ENCODE assay signal across 25 cellular contexts in genomic region chr6:38510205-38510604, GRCh38.
DNase-seq lines count a peak whose midpoint lies in the region; ATAC-seq and TF ChIP-seq lines count a peak whose summit lies in the region.
"Had no signal": no experiment of that assay in that cellular context is flagged by ENCODE, and none has a peak within 500 bp of the region (broad histone marks: within the 10 kb centered on the region; RNA-seq: fewer than 3 reads in every experiment).

No MANE protein-coding gene starts in this region.

- H3K4me1 ChIP-seq in SK-N-SH (ENCODE audit: control insufficient read depth in 1 of 2, insufficient read depth in 2 of 2, low read depth in 1 of 2, low read length in 1 of 2) (peaks cover 3 to 17% of the 10 kb centered on the region in 2 experiments; a peak in 3 of 4 replicates), adipocyte (ENCODE audit: control insufficient read depth, insufficient read depth, low read length) (peaks cover 26% of the 10 kb centered on the region), hepatocyte (ENCODE audit: insufficient read depth) (peaks cover 16% of the 10 kb centered on the region), smooth muscle cell (ENCODE audit: low read depth) (peaks cover 23% of the 10 kb centered on the region), transverse colon (peaks cover 0 to 11% (median 4%) of the 10 kb centered on the region in 4 donors)
- H3K4me1 ChIP-seq: BLaER1, prostate gland had no signal

- in situ Hi-C loops in transverse colon (cut with MboI; ENCODE audit: low pct_ligation_motif_present in 1 of 4, low pct_unique_long_range_greater_than_20kb in 1 of 4, low sequenced_read_pairs in 3 of 4) = no loop called here

- WGBS in SK-N-SH (ENCODE audit: low lambda C conversion rate) = 91% methylated on average over 1 of the region's 1 CpG
- whole genome bisulfite sequencing in hepatocyte (ENCODE audit: low lambda C conversion rate, missing lambda C conversion rate) = 95% methylated on average over 1 of the region's 1 CpG
- 65% methylated on average over 1 of the region's 1 CpG for WGBS in smooth muscle cell (ENCODE audit: low lambda C conversion rate)
- 95 to 100% methylated on average over 1 of the region's 1 CpG for WGBS in transverse colon (ENCODE audit: low coverage in 1 of 2), 2 donors

- TF ChIP-seq EP300 in SK-N-SH (IDR thresholded peaks at IDR 0.05; ENCODE audit: borderline replicate concordance in 1 of 2, low read depth in 1 of 2, low read length in 1 of 2) (no peak), transverse colon (IDR thresholded peaks at IDR 0.05; ENCODE audit: low read depth) (no peak)

- H3K9ac ChIP-seq in SK-N-SH (no peak overlapping the region), adipocyte (ENCODE audit: low read length) (no peak overlapping the region), smooth muscle cell (ENCODE audit: low read depth) (peak overlapping the region; percentile 60)
- H3K9ac ChIP-seq: BLaER1 had no signal

- POLR2A ChIA-PET in SK-N-SH (lab: Yijun Ruan, JAX) = no interaction called here

- H3K36me3 ChIP-seq in SK-N-SH (replicated peaks in 1 of 2; ENCODE audit: control insufficient read depth in 1 of 2, insufficient read depth in 2 of 2, low read length in 1 of 2) (no peaks in the 10 kb centered on the region), adipocyte (ENCODE audit: control insufficient read depth, insufficient read depth, low read length, severe bottlenecking) (no peaks in the 10 kb centered on the region), hepatocyte (replicated peaks; ENCODE audit: insufficient read depth, low read depth) (no peaks in the 10 kb centered on the region), smooth muscle cell (ENCODE audit: low read depth) (no peaks in the 10 kb centered on the region), transverse colon (no peaks in the 10 kb centered on the region)
- H3K36me3 ChIP-seq: BLaER1, prostate gland had no signal

- H3K4me3 ChIP-seq in SK-N-SH (ENCODE audit: low read depth in 2 of 2, low read length in 1 of 2) = no peak overlapping the region
- no peak overlapping the region for H3K4me3 ChIP-seq in adipocyte (ENCODE audit: low read length)
- H3K4me3 ChIP-seq in hepatocyte = no peak overlapping the region
- H3K4me3 ChIP-seq in smooth muscle cell = no peak overlapping the region
- H3K4me3 ChIP-seq in transverse colon = no peak overlapping the region
- H3K4me3 ChIP-seq: BLaER1, GM12878, prostate gland, testis had no signal

- DNase-seq in SK-N-SH = no peak
- peak; percentile 15 for DNase-seq in adipocyte (ENCODE audit: low read depth)
- DNase-seq in hepatocyte (ENCODE audit: low spot score) = no peak
- no peak for DNase-seq in smooth muscle cell (lab: John Stamatoyannopoulos, UW; ENCODE audit: unreplicated experiment)
- DNase-seq in transverse colon = no peak
- DNase-seq: activated CD4-positive, CD25-positive, alpha-beta regulatory T cell; activated CD8-positive, alpha-beta memory T cell treated with anti-CD3 and anti-CD28 coated beads for 24 hours; activated T-cell treated with anti-CD3 and anti-CD28 coated beads, Interleukin-2, amount 50 U/mL, for 72 hours; dermis blood vessel endothelial cell; GF-D8; glutamatergic neuron; GOT3; NCI-H1930; NCI-H510A treated with DMSO at 0.1 percent for 48 hours; nephron progenitor cell; SHP77; T-helper 17 cell; testis had no signal

- intact Hi-C loops in transverse colon (cut with DNase I; ENCODE audit: low total_unique reads) = no loop called here

- H3K4me2 ChIP-seq in SK-N-SH = no peak overlapping the region
- H3K4me2 ChIP-seq in hepatocyte = no peak overlapping the region
- H3K4me2 ChIP-seq in smooth muscle cell = peak overlapping the region; percentile 44
- H3K4me2 ChIP-seq: BLaER1 had no signal

- H2AFZ ChIP-seq in SK-N-SH (ENCODE audit: low read depth) = no peak overlapping the region
- H2AFZ ChIP-seq in hepatocyte = no peak overlapping the region
- no peak overlapping the region for H2AFZ ChIP-seq in smooth muscle cell (ENCODE audit: low read depth)

- H3K9me3 ChIP-seq in SK-N-SH (no peaks in the 10 kb centered on the region), adipocyte (ENCODE audit: control insufficient read depth, low read length) (no peaks in the 10 kb centered on the region), hepatocyte (ENCODE audit: low read depth) (no peaks in the 10 kb centered on the region), smooth muscle cell (replicated peaks; ENCODE audit: low read depth) (no peaks in the 10 kb centered on the region), transverse colon (no peaks in the 10 kb centered on the region)
- H3K9me3 ChIP-seq: BLaER1, prostate gland, testis had no signal

- H3K79me2 ChIP-seq in SK-N-SH (ENCODE audit: insufficient read depth) (no peaks in the 10 kb centered on the region), hepatocyte (no peaks in the 10 kb centered on the region), smooth muscle cell (ENCODE audit: low read depth) (no peaks in the 10 kb centered on the region)

- TF ChIP-seq CTCF in SK-N-SH (IDR thresholded peaks at IDR 0.05) = no peak
- TF ChIP-seq CTCF in hepatocyte (IDR thresholded peaks at IDR 0.05; ENCODE audit: poor library complexity) = no peak
- no peak for TF ChIP-seq CTCF in smooth muscle cell (IDR thresholded peaks at IDR 0.05; ENCODE audit: borderline replicate concordance, insufficient read depth, poor library complexity, severe bottlenecking)
- TF ChIP-seq CTCF in transverse colon (IDR thresholded peaks at IDR 0.05) = no peak

- H4K20me1 ChIP-seq in SK-N-SH (ENCODE audit: insufficient read depth) (no peaks in the 10 kb centered on the region), hepatocyte (ENCODE audit: insufficient read depth, poor library complexity, severe bottlenecking) (no peaks in the 10 kb centered on the region), smooth muscle cell (ENCODE audit: low read depth) (peaks cover 9% of the 10 kb centered on the region)
- H4K20me1 ChIP-seq: BLaER1 had no signal

- TF ChIP-seq RAD21 in SK-N-SH (IDR thresholded peaks at IDR 0.05; ENCODE audit: low read length) = no peak

- TF ChIP-seq POLR2A in transverse colon (IDR thresholded peaks at IDR 0.05) = no peak

- ATAC-seq in SK-N-SH treated with all-trans-retinoic acid at 6 μM for 48 hours = peak; percentile 40
- no peak for ATAC-seq in GM19328 (IDR thresholded peaks at IDR 0.05; ENCODE audit: unreplicated experiment)
- ATAC-seq in GM18861 (IDR thresholded peaks at IDR 0.05; ENCODE audit: unreplicated experiment) = no peak
- ATAC-seq: activated T-cell treated with anti-CD3 and anti-CD28 coated beads, Interleukin-2, amount 50 U/mL, for 72 hours; GM12878; T-helper 17 cell had no signal

- H3F3A ChIP-seq in SK-N-SH (replicated peaks; ENCODE audit: insufficient read depth) (peaks cover 10% of the 10 kb centered on the region), smooth muscle cell (ENCODE audit: low read depth) (no peaks in the 10 kb centered on the region)

- CTCF ChIA-PET in SK-N-SH (lab: Yijun Ruan, JAX) = interaction anchor here (0.8 to 1.6 kb wide), 3 partner anchors 9 to 818 kb away, joined by 3 to 8 read pairs (median 4); no protein-coding TSS in a partner anchor

- H3K27me3 ChIP-seq in SK-N-SH (ENCODE audit: insufficient read depth) = no peaks in the 10 kb centered on the region
- no peaks in the 10 kb centered on the region for H3K27me3 ChIP-seq in adipocyte (replicated peaks; ENCODE audit: control insufficient read depth, insufficient read depth, low read length)
- H3K27me3 ChIP-seq in hepatocyte = no peaks in the 10 kb centered on the region
- no peaks in the 10 kb centered on the region for H3K27me3 ChIP-seq in smooth muscle cell (ENCODE audit: low read depth)
- H3K27me3 ChIP-seq in transverse colon = no peaks in the 10 kb centered on the region
- H3K27me3 ChIP-seq: BLaER1, testis had no signal

- H3K9me2 ChIP-seq in SK-N-SH = no peaks in the 10 kb centered on the region
- no peaks in the 10 kb centered on the region for H3K9me2 ChIP-seq in hepatocyte (replicated peaks; ENCODE audit: insufficient read depth)

- no peak overlapping the region for H3K27ac ChIP-seq in SK-N-SH (ENCODE audit: low read depth in 2 of 2, low read length in 1 of 2)
- peak overlapping the region; percentile 5 for H3K27ac ChIP-seq in hepatocyte
- peak overlapping the region; percentile 89 for H3K27ac ChIP-seq in smooth muscle cell (ENCODE audit: low read depth)
- no peak overlapping the region for H3K27ac ChIP-seq in transverse colon
- H3K27ac ChIP-seq: 22Rv1, BLaER1, prostate gland, testis had no signal

TF ChIP-seq in SK-N-SH treated with all-trans-retinoic acid at 6 μM for 48 hours, 23 proteins besides CTCF, POLR2A, EP300 and RAD21 (continues in another document):
- no peak for TF ChIP-seq TOX (CRISPR knock-in tag; IDR thresholded peaks at IDR 0.05; ENCODE audit: borderline replicate concordance)
- TF ChIP-seq BACH2 (CRISPR knock-in tag; IDR thresholded peaks at IDR 0.05; ENCODE audit: borderline replicate concordance) = no peak
- no peak for TF ChIP-seq CREB5 (CRISPR knock-in tag; IDR thresholded peaks at IDR 0.05; ENCODE audit: low read depth)
- TF ChIP-seq SNAI2 (CRISPR knock-in tag; IDR thresholded peaks at IDR 0.05) = no peak

TF ChIP-seq in SK-N-SH, 30 proteins besides CTCF, POLR2A, EP300 and RAD21 (continues in another document):
- TF ChIP-seq RFX5 (IDR thresholded peaks at IDR 0.05; ENCODE audit: low read length) = no peak
- TF ChIP-seq GABPA (IDR thresholded peaks at IDR 0.05; ENCODE audit: low read depth) = no peak
- TF ChIP-seq SMC3 (IDR thresholded peaks at IDR 0.05; ENCODE audit: low read depth, low read length) = no peak
- no peak for TF ChIP-seq CHD2 (IDR thresholded peaks at IDR 0.05; ENCODE audit: low read length, partially characterized antibody)
- TF ChIP-seq TCF12 (IDR thresholded peaks at IDR 0.05) = no peak
- TF ChIP-seq RCOR1 (IDR thresholded peaks at IDR 0.05; ENCODE audit: low read length) = no peak
- no peak for TF ChIP-seq MEF2A (IDR thresholded peaks at IDR 0.05; ENCODE audit: borderline replicate concordance, low read depth)
- TF ChIP-seq JUND (IDR thresholded peaks at IDR 0.05) = no peak
- no peak for TF ChIP-seq PBX3 (IDR thresholded peaks at IDR 0.05)
- TF ChIP-seq EZH2phosphoT487 (IDR thresholded peaks at IDR 0.05; ENCODE audit: borderline replicate concordance, low read depth) = no peak
- TF ChIP-seq SIN3A (IDR thresholded peaks at IDR 0.05; ENCODE audit: borderline replicate concordance, low read depth, low read length) = no peak
- TF ChIP-seq ELF1 (IDR thresholded peaks at IDR 0.05) = no peak

Comparison
In these comparisons a context has a peak if more than half of its experiments do, and no peak if none do; other contexts are left out.
1. H3K27ac ChIP-seq: peak in hepatocyte (single experiment) and smooth muscle cell (single experiment); none in SK-N-SH (0 of 2) and transverse colon (0 of 4).